8 cellular contexts compared by ENCODE assay signal in the genomic region with DNA sequence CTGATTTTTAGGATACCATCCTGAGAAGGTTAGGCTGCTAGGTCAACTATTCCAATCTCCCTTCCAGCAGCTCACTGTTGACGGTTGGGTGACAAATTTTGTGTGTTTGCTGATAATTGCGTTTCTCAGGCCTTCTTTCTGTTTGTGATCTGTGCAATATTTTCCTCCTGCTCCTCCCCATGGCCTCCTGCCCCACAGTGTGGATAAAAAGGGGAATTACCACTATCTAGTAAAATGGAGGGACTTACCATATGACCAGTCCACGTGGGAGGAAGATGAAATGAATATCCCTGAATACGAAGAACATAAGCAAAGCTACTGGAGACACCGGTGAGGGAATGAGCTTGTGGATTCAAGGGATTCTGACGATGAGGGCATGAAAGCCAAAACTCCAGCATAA. TPM values are rescaled to one million over a fixed set of nuclear protein-coding genes. Genes with fewer than 3 reads are reported as not detected.
DNase-seq lines count a peak whose midpoint lies in the region; ATAC-seq and TF ChIP-seq lines count a peak whose summit lies in the region.

No MANE protein-coding gene starts in this region.

- H3K9me3 Mint-ChIP-seq in CD4-positive, alpha-beta memory T cell, result no peaks in the 10 kb centered on the region
- no peaks in the 10 kb centered on the region for H3K9me3 Mint-ChIP-seq in MCF 10A (ENCODE audit: unreplicated experiment)

- H3K27me3 ChIP-seq in CD4-positive, alpha-beta memory T cell (ENCODE audit: insufficient read depth, low read length), result no peaks in the 10 kb centered on the region
- H3K27me3 ChIP-seq in kidney epithelial cell (ENCODE audit: control insufficient read depth, insufficient read depth, low read length), result no peaks in the 10 kb centered on the region

- POLR2A ChIA-PET in CD4-positive, alpha-beta memory T cell (lab: Charles Lee; ENCODE audit: partially characterized antibody), result interaction anchor here (1.2 to 1.9 kb wide), 5 partner anchors 12 to 41 kb away, joined by 3 to 7 read pairs (median 5); partner anchors contain the start of genes CYB5D1, NAA38 and RNF227
- POLR2A ChIA-PET in MCF 10A (lab: Yijun Ruan, JAX), result interaction anchor here (0.6 to 0.7 kb wide), 3 partner anchors 93 to 170 kb away, joined by 3 read pairs; no protein-coding TSS in a partner anchor

- intact Hi-C loops in CD4-positive, alpha-beta memory T cell (cut with micrococcal nuclease), result no loop called here
- intact Hi-C loops in MCF 10A (cut with micrococcal nuclease), result loop anchor here (1.0 kb wide), 1 partner anchor 35 kb away; no protein-coding TSS in a partner anchor

- H3K4me3 ChIP-seq in CD4-positive, alpha-beta memory T cell (ENCODE audit: low read length in 2 of 2), result no peak overlapping the region
- no peak overlapping the region for H3K4me3 ChIP-seq in LNCaP clone FGC (ENCODE audit: low read depth, low read length)
- H3K4me3 ChIP-seq in kidney epithelial cell (ENCODE audit: low read depth, low read length), result no peak overlapping the region

- CTCF ChIA-PET in CD4-positive, alpha-beta memory T cell (lab: Charles Lee; ENCODE audit: partially characterized antibody), result interaction anchor here (1.2 to 5.4 kb wide), 12 partner anchors 13 to 92 kb away, joined by 3 to 55 read pairs (median 6); partner anchors contain the start of gene NAA38
- CTCF ChIA-PET in MCF 10A (lab: Yijun Ruan, JAX), result interaction anchor here (0.6 to 5.0 kb wide), 21 partner anchors 9 to 407 kb away, joined by 3 to 60 read pairs (median 4); partner anchors contain the start of genes CHD3 and HES7

- BruUV-seq in MCF 10A (replicated peaks; lab: Mats Ljungman, UMichigan), result no TSS peak

- no peak overlapping the region for H3K4me3 Mint-ChIP-seq in CD4-positive, alpha-beta memory T cell
- H3K4me3 Mint-ChIP-seq in MCF 10A (ENCODE audit: unreplicated experiment), result no peak overlapping the region

- ATAC-seq in GM21737 (IDR thresholded peaks at IDR 0.05; ENCODE audit: unreplicated experiment), result no peak
- ATAC-seq in GM18502 (IDR thresholded peaks at IDR 0.05; ENCODE audit: poor library complexity, unreplicated experiment), result no peak

- H3K27me3 Mint-ChIP-seq in CD4-positive, alpha-beta memory T cell, result no peaks in the 10 kb centered on the region
- H3K27me3 Mint-ChIP-seq in MCF 10A (ENCODE audit: insufficient read depth, unreplicated experiment), result no peaks in the 10 kb centered on the region

- TF ChIP-seq CTCF in LNCaP clone FGC (IDR thresholded peaks at IDR 0.05; ENCODE audit: control insufficient read depth, extremely low read depth, insufficient read depth), result peak; percentile 10; the same call in 1 of the 2 replicates
- peak; percentile 51 for TF ChIP-seq CTCF in MCF 10A (IDR thresholded peaks at IDR 0.05; ENCODE audit: unreplicated experiment)
- peak; percentile 34 for TF ChIP-seq CTCF in kidney epithelial cell (IDR thresholded peaks at IDR 0.05; ENCODE audit: insufficient read depth, low read length, poor library complexity, severe bottlenecking)

- peaks cover 7 to 27% (median 11%) of the 10 kb centered on the region in 4 donors for H3K4me1 Mint-ChIP-seq in CD4-positive, alpha-beta memory T cell
- peaks cover 4% of the 10 kb centered on the region for H3K4me1 Mint-ChIP-seq in MCF 10A (ENCODE audit: insufficient read depth, unreplicated experiment)

- H3K36me3 ChIP-seq in CD4-positive, alpha-beta memory T cell (ENCODE audit: insufficient read depth, low read length), result peaks cover 80% of the 10 kb centered on the region
- peaks cover 5% of the 10 kb centered on the region for H3K36me3 ChIP-seq in kidney epithelial cell (ENCODE audit: control insufficient read depth, insufficient read depth, low read length)

- peak; percentile 29 to 43 (median 36) for DNase-seq in CD4-positive, alpha-beta memory T cell
- no peak for DNase-seq in LNCaP clone FGC (ENCODE audit: low read depth)
- DNase-seq in MCF 10A (ENCODE audit: unreplicated experiment), result peak; percentile 51
- no peak for DNase-seq in kidney epithelial cell (ENCODE audit: low read depth)
- no peak for DNase-seq in germinal center (ENCODE audit: low spot score)
- DNase-seq in NOMO-1 treated with DMSO at 0.1 percent for 48 hours (lab: John Stamatoyannopoulos, UW; ENCODE audit: unreplicated experiment), result no peak

- no peaks in the 10 kb centered on the region for H3K4me1 ChIP-seq in CD4-positive, alpha-beta memory T cell (ENCODE audit: insufficient read depth, low read length)

- no peak overlapping the region for H3K27ac ChIP-seq in CD4-positive, alpha-beta memory T cell (ENCODE audit: low read depth, low read length)

- H3K36me3 Mint-ChIP-seq in CD4-positive, alpha-beta memory T cell, result peaks cover 65 to 84% of the 10 kb centered on the region in 2 donors
- peaks cover 90% of the 10 kb centered on the region for H3K36me3 Mint-ChIP-seq in MCF 10A (ENCODE audit: insufficient read depth, unreplicated experiment)

- H3K9me3 ChIP-seq in CD4-positive, alpha-beta memory T cell (ENCODE audit: control insufficient read depth in 1 of 2, low read length in 2 of 2), result no peaks in the 10 kb centered on the region

- peak overlapping the region; percentile 11 to 82 (median 38) for H3K27ac Mint-ChIP-seq in CD4-positive, alpha-beta memory T cell
- H3K27ac Mint-ChIP-seq in MCF 10A (ENCODE audit: low read depth, unreplicated experiment), result no peak overlapping the region

RNA-seq across cellular contexts. Expression of gene CHD3, which starts 9.2 kb away (rescaled TPM):
- total RNA-seq in CD4-positive, alpha-beta memory T cell, result 100 to 1,000 TPM; 274 to 287 TPM
- 10 to 100 TPM in 1 of 2 donors, under 1 TPM in 1; 0.84 to 24.4 TPM for polyA plus RNA-seq in CD4-positive, alpha-beta memory T cell
- total RNA-seq in MCF 10A (2022) (78.5 and 87.1 TPM in 2 replicates), kidney epithelial cell (36.2 and 42.4 TPM in 2 replicates)

RNA-seq across cellular contexts. Expression of gene RNF227, which starts 18.3 kb away (rescaled TPM):
- 1 to 10 TPM; 6.7 to 7.4 TPM for total RNA-seq in CD4-positive, alpha-beta memory T cell
- polyA plus RNA-seq in CD4-positive, alpha-beta memory T cell, result 1 to 10 TPM; 2.3 to 3.6 TPM
- 5.6 and 7.4 TPM in 2 replicates for total RNA-seq in MCF 10A (2022)
- total RNA-seq in kidney epithelial cell, result 1.5 and 3.9 TPM in 2 replicates

RNA-seq across cellular contexts. Expression of gene KCNAB3, which starts 31.9 kb away (rescaled TPM):
- 10 to 100 TPM; 13.4 to 14.4 TPM for total RNA-seq in CD4-positive, alpha-beta memory T cell
- under 1 TPM in 1 of 2 donors, not detected in 1; 0.53 TPM for polyA plus RNA-seq in CD4-positive, alpha-beta memory T cell
- 4.2 and 10.0 TPM in 2 replicates for total RNA-seq in MCF 10A (2022)
- total RNA-seq in kidney epithelial cell, result 0.29 and 0.62 TPM in 2 replicates

RNA-seq across cellular contexts. Expression of gene TRAPPC1, which starts 34.0 kb away (rescaled TPM):
- total RNA-seq in CD4-positive, alpha-beta memory T cell, result 100 to 1,000 TPM; 116 TPM
- 100 to 1,000 TPM; 239 to 240 TPM for polyA plus RNA-seq in CD4-positive, alpha-beta memory T cell
- 80.0 and 104 TPM in 2 replicates for total RNA-seq in MCF 10A (2022)
- 45.5 and 51.6 TPM in 2 replicates for total RNA-seq in kidney epithelial cell

RNA-seq across cellular contexts. Expression of gene CNTROB, which starts 34.2 kb away (rescaled TPM):
- total RNA-seq in CD4-positive, alpha-beta memory T cell, result 10 to 100 TPM; 29.7 to 30.1 TPM
- polyA plus RNA-seq in CD4-positive, alpha-beta memory T cell, result 10 to 100 TPM in 1 of 2 donors, 1 to 10 TPM in 1; 3.9 to 12.6 TPM
- 31.5 and 39.2 TPM in 2 replicates for total RNA-seq in MCF 10A (2022)
- total RNA-seq in kidney epithelial cell, result 19.2 and 20.1 TPM in 2 replicates

Comparison
In these comparisons a context has a peak if more than half of its experiments do, and no peak if none do; other contexts are left out.
1. DNase-seq: peak in CD4-positive, alpha-beta memory T cell (5 of 5) and MCF 10A (single experiment); none in LNCaP clone FGC (single experiment), kidney epithelial cell (single experiment), germinal center (single experiment) and NOMO-1 treated with DMSO at 0.1 percent for 48 hours (single experiment).
2. Peak in every context shown above with its lines, with median percentiles within 50 percentile points of each other: CTCF ChIP-seq.